ENCODE assay signal across 19 cellular contexts in genomic region chr13:113975416-113975815, GRCh38. TPM values are rescaled to one million over a fixed set of nuclear protein-coding genes. Genes with fewer than 3 reads are reported as not detected.
A peak's percentile ranks its signal among the peaks of the same experiment; 100 is the strongest.
DNase-seq lines count a peak whose midpoint lies in the region; ATAC-seq and TF ChIP-seq lines count a peak whose summit lies in the region.
"Had no signal": no experiment of that assay in that cellular context is flagged by ENCODE, and none has a peak within 500 bp of the region (broad histone marks: within the 10 kb centered on the region; RNA-seq: fewer than 3 reads in every experiment).

No MANE protein-coding gene starts in this region.

- H3K9me3 Mint-ChIP-seq in WTC11 = peaks cover 4% of the 10 kb centered on the region

- no peak overlapping the region for H3K4me3 Mint-ChIP-seq in WTC11

- H3K36me3 ChIP-seq in right atrium auricular region = peaks cover 22% of the 10 kb centered on the region
- no peaks in the 10 kb centered on the region for H3K36me3 ChIP-seq in aorta (ENCODE audit: control insufficient read depth in 1 of 2, insufficient read depth in 2 of 2, low read length in 1 of 2)
- H3K36me3 ChIP-seq: HAP-1 had no signal

- peak; percentile 33 for DNase-seq in Right ventricle myocardium superior
- no peak for DNase-seq in right atrium auricular region (ENCODE audit: low spot score)
- DNase-seq in WTC11 (ENCODE audit: low spot score) = peak; percentile 5
- DNase-seq in posterior vena cava (ENCODE audit: low spot score) = peak; percentile 63
- DNase-seq in aorta = peak; percentile 37 to 47
- DNase-seq in NCI-H2029 treated with DMSO at 0.1 percent for 48 hours (lab: John Stamatoyannopoulos, UW) = no peak
- DNase-seq in HUDEP-2 (lab: John Stamatoyannopoulos, UW; ENCODE audit: unreplicated experiment in 76 of 76) = no peak
- DNase-seq: Caco-2; NCI-H1436; NCI-H2227 treated with DMSO at 0.1 percent for 48 hours; NCI-H526 treated with DMSO at 0.1 percent for 48 hours; NK-92 treated with Interleukin-12 subunit alpha and Interleukin-12 subunit beta, amount 100 ng/mL, for 24 hours; OCI-M1 had no signal

- H3K4me1 ChIP-seq in right atrium auricular region (peaks cover 0 to 14% of the 10 kb centered on the region in 2 donors), aorta (ENCODE audit: control insufficient read depth in 1 of 2, insufficient read depth in 2 of 2, low read length in 2 of 2) (no peaks in the 10 kb centered on the region)
- H3K4me1 ChIP-seq: HAP-1 had no signal

- peaks cover 15% of the 10 kb centered on the region for H3K36me3 Mint-ChIP-seq in WTC11

- H3K27me3 Mint-ChIP-seq in WTC11 (ENCODE audit: low read depth) = no peaks in the 10 kb centered on the region

- no peaks in the 10 kb centered on the region for H3K9me3 ChIP-seq in right atrium auricular region
- no peaks in the 10 kb centered on the region for H3K9me3 ChIP-seq in aorta (ENCODE audit: control insufficient read depth, low read length)
- H3K9me3 ChIP-seq: Caco-2, HAP-1 had no signal

- POLR2A ChIA-PET in WTC11 (lab: Charles Lee) = no interaction called here

- TF ChIP-seq CTCF in right atrium auricular region (IDR thresholded peaks at IDR 0.05) = no peak
- no peak for TF ChIP-seq CTCF in WTC11 (IDR thresholded peaks at IDR 0.05)

- intact Hi-C loops in Right ventricle myocardium superior (cut with DNase I) = no loop called here
- intact Hi-C loops in posterior vena cava (cut with DNase I) = no loop called here
- intact Hi-C loops in aorta (cut with DNase I) = no loop called here

- ATAC-seq in Right ventricle myocardium superior (ENCODE audit: poor library complexity) = no peak
- no peak for ATAC-seq in WTC11
- ATAC-seq in aorta (ENCODE audit: low FRiP score) = no peak
- ATAC-seq in HG03039 (IDR thresholded peaks at IDR 0.05; ENCODE audit: unreplicated experiment) = no peak
- ATAC-seq: GM12878, K562 had no signal

- no peak overlapping the region for H3K27ac Mint-ChIP-seq in WTC11

- 91 to 94% methylated on average over 15 of the region's 15 CpGs for WGBS in aorta, 2 donors

- H3K4me3 ChIP-seq in right atrium auricular region (no peak overlapping the region), aorta (ENCODE audit: low read length in 2 of 2) (no peak overlapping the region)
- H3K4me3 ChIP-seq: GM12878, HAP-1, K562, SK-N-MC had no signal

- H3K27me3 ChIP-seq in right atrium auricular region (no peaks in the 10 kb centered on the region), aorta (ENCODE audit: control insufficient read depth in 1 of 2, insufficient read depth in 2 of 2, low read length in 1 of 2) (no peaks in the 10 kb centered on the region)

- H3K4me1 Mint-ChIP-seq in WTC11 = no peaks in the 10 kb centered on the region

- no peak overlapping the region for H3K27ac ChIP-seq in right atrium auricular region
- no peak overlapping the region for H3K27ac ChIP-seq in aorta (ENCODE audit: low read depth in 1 of 2, low read length in 2 of 2)
- H3K27ac ChIP-seq: C4-2B, SK-N-MC had no signal

- CTCF ChIA-PET in WTC11 (lab: Charles Lee) = no interaction called here

TF ChIP-seq in WTC11, 78 proteins besides CTCF, POLR2A, EP300 and RAD21 (continues in another document):
- TF ChIP-seq ESRRA (CRISPR knock-in tag; IDR thresholded peaks at IDR 0.05; ENCODE audit: borderline replicate concordance) (no peak), PRDM15 (CRISPR knock-in tag; IDR thresholded peaks at IDR 0.05) (no peak), JAZF1 (CRISPR knock-in tag; IDR thresholded peaks at IDR 0.05) (no peak), HMGA2 (CRISPR knock-in tag; IDR thresholded peaks at IDR 0.05) (no peak), AR (CRISPR knock-in tag; IDR thresholded peaks at IDR 0.05) (no peak), STAT6 (CRISPR knock-in tag; conservative IDR thresholded peaks at IDR 0.05; ENCODE audit: low read depth) (no peak), KAT7 (CRISPR knock-in tag; IDR thresholded peaks at IDR 0.05; ENCODE audit: borderline replicate concordance) (no peak), EMX1 (CRISPR knock-in tag; IDR thresholded peaks at IDR 0.05) (no peak), ZNF232 (CRISPR knock-in tag; IDR thresholded peaks at IDR 0.05) (no peak), ZSCAN18 (CRISPR knock-in tag; IDR thresholded peaks at IDR 0.05) (no peak)

RNA-seq across cellular contexts. Expression of gene C13orf46, which starts 1.5 kb away (rescaled TPM):
- 0.32 TPM for total RNA-seq in Right ventricle myocardium superior
- 1 to 10 TPM in 1 of 2 donors, under 1 TPM in 1; 0.59 to 2.7 TPM for total RNA-seq in right atrium auricular region
- total RNA-seq in WTC11 (2021) = 0.27 to 0.50 TPM (median 0.37 TPM) in 3 replicates
- total RNA-seq in posterior vena cava = 1 to 10 TPM; 1.2 to 1.9 TPM
- 1 to 10 TPM; 2.1 to 3.5 TPM for total RNA-seq in aorta
- under 1 TPM; 0.13 to 0.43 TPM for polyA plus RNA-seq in aorta
- total RNA-seq: Caco-2 had no signal

Comparison
In these comparisons a context has a peak if more than half of its experiments do, and no peak if none do; other contexts are left out.
1. DNase-seq: peak in Right ventricle myocardium superior (single experiment), WTC11 (single experiment), posterior vena cava (single experiment) and aorta (2 of 2); none in right atrium auricular region (single experiment), NCI-H2029 treated with DMSO at 0.1 percent for 48 hours (single experiment) and HUDEP-2 (0 of 76).